ENCODE assay signal across 14 cellular contexts in genomic region chr5:134116291-134116690, GRCh38. TPM values are rescaled to one million over a fixed set of nuclear protein-coding genes. Genes with fewer than 3 reads are reported as not detected.
DNase-seq lines count a peak whose midpoint lies in the region; ATAC-seq, FAIRE-seq and TF ChIP-seq lines count a peak whose summit lies in the region.
"Had no signal": no experiment of that assay in that cellular context is flagged by ENCODE, and none has a peak within 500 bp of the region (broad histone marks: within the 10 kb centered on the region; RNA-seq: fewer than 3 reads in every experiment).

No MANE protein-coding gene starts in this region.

- no peak overlapping the region for H3K4me2 ChIP-seq in mesenchymal stem cell (ENCODE audit: low read length, poor library complexity, severe bottlenecking)

- no peaks in the 10 kb centered on the region for H3K79me1 ChIP-seq in mesenchymal stem cell (replicated peaks; ENCODE audit: low read length, poor library complexity, severe bottlenecking)

- H3K27me3 ChIP-seq in mesenchymal stem cell (ENCODE audit: control insufficient read depth in 1 of 2, insufficient read depth in 1 of 2, low read length in 2 of 2) = peaks cover 0 to 28% of the 10 kb centered on the region in 2 experiments

- peaks cover 0 to 47% of the 10 kb centered on the region in 2 experiments for H3K36me3 ChIP-seq in mesenchymal stem cell (ENCODE audit: control insufficient read depth in 1 of 2, insufficient read depth in 2 of 2, low read depth in 1 of 2, low read length in 2 of 2)

- H4K91ac ChIP-seq in mesenchymal stem cell (ENCODE audit: low read length) = no peak overlapping the region

- H2BK5ac ChIP-seq in mesenchymal stem cell (ENCODE audit: low read depth, low read length, poor library complexity, severe bottlenecking) = no peak overlapping the region

- peaks cover 87% of the 10 kb centered on the region for H3K4me1 Mint-ChIP-seq in stimulated activated naive CD8-positive, alpha-beta T cell treated with anti-CD3 and anti-CD28 coated beads, Interleukin-15, Interleukin-2, amounts not matched to agents 100 ng/mL and 50 ng/mL, for 24 hours (ENCODE audit: low read depth)
- peaks cover 44% of the 10 kb centered on the region for H3K4me1 Mint-ChIP-seq in activated T-helper 17 cell treated with anti-CD3 and anti-CD28 coated beads, Interleukin-2, amount 50 U/mL, for 72 hours

- peak overlapping the region in 1 of 2 experiments; percentile 78 for H3K4me3 ChIP-seq in mesenchymal stem cell (ENCODE audit: insufficient read depth in 1 of 2, low read depth in 1 of 2, low read length in 2 of 2)

- no peak overlapping the region for H4K8ac ChIP-seq in mesenchymal stem cell (ENCODE audit: low read length)

- H2BK120ac ChIP-seq in mesenchymal stem cell (ENCODE audit: low read depth, low read length) = no peak overlapping the region

- peak overlapping the region; percentile 79 for H3K4me3 Mint-ChIP-seq in stimulated activated naive CD8-positive, alpha-beta T cell treated with anti-CD3 and anti-CD28 coated beads, Interleukin-15, Interleukin-2, amounts not matched to agents 100 ng/mL and 50 ng/mL, for 24 hours
- peak overlapping the region; percentile 74 for H3K4me3 Mint-ChIP-seq in activated T-helper 17 cell treated with anti-CD3 and anti-CD28 coated beads, Interleukin-2, amount 50 U/mL, for 72 hours

- H2AK5ac ChIP-seq in mesenchymal stem cell (ENCODE audit: low read length, severe bottlenecking) = no peak overlapping the region

- H2BK12ac ChIP-seq in mesenchymal stem cell (ENCODE audit: low read length in 2 of 2) = no peak overlapping the region

- H3K18ac ChIP-seq in mesenchymal stem cell (ENCODE audit: low read depth in 1 of 2, low read length in 2 of 2) = no peak overlapping the region

- no peak overlapping the region for H2AFZ ChIP-seq in mesenchymal stem cell (ENCODE audit: low read depth, low read length)

- no peak for DNase-seq in stimulated activated naive CD8-positive, alpha-beta T cell treated with anti-CD3 and anti-CD28 coated beads, Interleukin-15, Interleukin-2, amounts not matched to agents 100 U/mL and 50 U/mL, for 24 hours
- no peak for DNase-seq in mesenchymal stem cell
- no peak for DNase-seq in H54 (ENCODE audit: insufficient read length, low spot score)
- no peak for DNase-seq in amygdala (lab: John Stamatoyannopoulos, UW)
- DNase-seq: activated CD4-positive, alpha-beta T cell treated with anti-CD3 and anti-CD28 coated beads for 1 hour; AML-193; mesendoderm; stimulated activated CD4-positive, alpha-beta T cell treated with anti-CD3 and anti-CD28 coated beads, Interleukin-4, amount 100 ng/mL, for 24 hours; stimulated activated naive CD4-positive, alpha-beta T cell treated with Interleukin-2 at 50 U/mL for 16 hours had no signal

- FAIRE-seq in H54 (lab: Jason Lieb, UNC) = no peak

- no peak for ATAC-seq in stimulated activated naive CD8-positive, alpha-beta T cell treated with anti-CD3 and anti-CD28 coated beads, Interleukin-15, Interleukin-2, amounts not matched to agents 100 U/mL and 50 U/mL, for 24 hours
- no peak for ATAC-seq in activated T-helper 17 cell treated with anti-CD3 and anti-CD28 coated beads, Interleukin-2, amount 50 U/mL, for 72 hours (replicated peaks)
- ATAC-seq in HG03139 (IDR thresholded peaks at IDR 0.05; ENCODE audit: unreplicated experiment) (no peak), GM18907 (IDR thresholded peaks at IDR 0.05; ENCODE audit: unreplicated experiment) (no peak)

- H3K27me3 Mint-ChIP-seq in stimulated activated naive CD8-positive, alpha-beta T cell treated with anti-CD3 and anti-CD28 coated beads, Interleukin-15, Interleukin-2, amounts not matched to agents 100 ng/mL and 50 ng/mL, for 24 hours = no peaks in the 10 kb centered on the region
- no peaks in the 10 kb centered on the region for H3K27me3 Mint-ChIP-seq in activated T-helper 17 cell treated with anti-CD3 and anti-CD28 coated beads, Interleukin-2, amount 50 U/mL, for 72 hours

- peak overlapping the region; percentile 76 for H3K9ac ChIP-seq in mesenchymal stem cell (ENCODE audit: low read length)

- H2BK15ac ChIP-seq in mesenchymal stem cell (ENCODE audit: low read depth, poor library complexity, severe bottlenecking) = no peak overlapping the region

- no peak for TF ChIP-seq POLR2A in H54 (IDR thresholded peaks at IDR 0.05; ENCODE audit: low read depth, low read length)

- H3K23ac ChIP-seq in mesenchymal stem cell (ENCODE audit: low read length in 2 of 2) = no peak overlapping the region

- no peak overlapping the region for H3K4ac ChIP-seq in mesenchymal stem cell (ENCODE audit: low read depth in 1 of 2, low read length in 2 of 2)

- no peaks in the 10 kb centered on the region for H3K9me3 Mint-ChIP-seq in stimulated activated naive CD8-positive, alpha-beta T cell treated with anti-CD3 and anti-CD28 coated beads, Interleukin-15, Interleukin-2, amounts not matched to agents 100 ng/mL and 50 ng/mL, for 24 hours
- no peaks in the 10 kb centered on the region for H3K9me3 Mint-ChIP-seq in activated T-helper 17 cell treated with anti-CD3 and anti-CD28 coated beads, Interleukin-2, amount 50 U/mL, for 72 hours
- H3K9me3 Mint-ChIP-seq: dendritic cell treated with granulocyte-macrophage colony-stimulating factor and Interleukin-4, amounts not matched to agents 40 ng/mL and 50 ng/mL, for 4 days had no signal

- 97% methylated on average over 10 of the region's 10 CpGs for WGBS in mesenchymal stem cell

- H3K9me3 ChIP-seq in mesenchymal stem cell (ENCODE audit: control insufficient read depth, low read length) = no peaks in the 10 kb centered on the region

- H3K36me3 Mint-ChIP-seq in stimulated activated naive CD8-positive, alpha-beta T cell treated with anti-CD3 and anti-CD28 coated beads, Interleukin-15, Interleukin-2, amounts not matched to agents 100 ng/mL and 50 ng/mL, for 24 hours (ENCODE audit: low read depth) = peaks cover 25% of the 10 kb centered on the region
- peaks cover 51% of the 10 kb centered on the region for H3K36me3 Mint-ChIP-seq in activated T-helper 17 cell treated with anti-CD3 and anti-CD28 coated beads, Interleukin-2, amount 50 U/mL, for 72 hours (ENCODE audit: low read depth)

- peak overlapping the region; percentile 42 for H3K27ac Mint-ChIP-seq in stimulated activated naive CD8-positive, alpha-beta T cell treated with anti-CD3 and anti-CD28 coated beads, Interleukin-15, Interleukin-2, amounts not matched to agents 100 ng/mL and 50 ng/mL, for 24 hours
- peak overlapping the region; percentile 41 for H3K27ac Mint-ChIP-seq in activated T-helper 17 cell treated with anti-CD3 and anti-CD28 coated beads, Interleukin-2, amount 50 U/mL, for 72 hours
- H3K27ac Mint-ChIP-seq: dendritic cell treated with granulocyte-macrophage colony-stimulating factor and Interleukin-4, amounts not matched to agents 40 ng/mL and 50 ng/mL, for 4 days had no signal

- H3K27ac ChIP-seq in mesenchymal stem cell (ENCODE audit: low read length, poor library complexity, severe bottlenecking) = no peak overlapping the region

- H3K14ac ChIP-seq in mesenchymal stem cell (ENCODE audit: low read length in 2 of 2) = no peak overlapping the region

- peaks cover 15% of the 10 kb centered on the region for H3K4me1 ChIP-seq in mesenchymal stem cell (ENCODE audit: control insufficient read depth, insufficient read depth, low read depth, low read length)

RNA-seq across cellular contexts. Expression of gene TCF7, which starts 1.8 kb away (rescaled TPM):
- 10 to 100 TPM in 1 of 2 donors, 1 to 10 TPM in 1; 5.9 to 42.2 TPM for total RNA-seq in activated T-helper 17 cell treated with anti-CD3 and anti-CD28 coated beads, Interleukin-2, amount 50 U/mL, for 72 hours
- polyA plus RNA-seq in mesenchymal stem cell (2013, experiment 1 of 2) = 1.4 TPM
- 1.4 TPM for polyA plus RNA-seq in mesenchymal stem cell (2013, experiment 2 of 2)
